24 cellular contexts compared by ENCODE assay signal in genomic region chr12:102694913-102695312, GRCh38.
"Had no signal": no experiment of that assay in that cellular context is flagged by ENCODE, and none has a peak within 500 bp of the region (broad histone marks: within the 10 kb centered on the region; RNA-seq: fewer than 3 reads in every experiment).

No MANE protein-coding gene starts in this region.

- DNase-seq: activated CD4-positive, alpha-beta T cell treated with anti-CD3 and anti-CD28 coated beads for 48 hours; activated CD4-positive, alpha-beta T cell treated with anti-CD3 and anti-CD28 coated beads, Interleukin-2, amount 50 U/mL, for 4 hours; activated CD4-positive, CD25-positive, alpha-beta regulatory T cell treated with anti-CD3 and anti-CD28 coated beads, Interleukin-2, amount 50 U/mL, for 72 hours; activated CD8-positive, alpha-beta memory T cell treated with anti-CD3 and anti-CD28 coated beads, Interleukin-2, amount 50 U/mL, for 48 hours; activated CD8-positive, alpha-beta T cell treated with anti-CD3 and anti-CD28 coated beads, Interleukin-2, amount 10 ng/mL, durations not matched to agents 7 days and 5 days; activated T-cell treated with anti-CD3 and anti-CD28 coated beads, Interleukin-2, amount 50 U/mL, for 1 hour; aorta; NCI-H1048; NCI-H146; NCI-H187 treated with DMSO at 0.1 percent for 48 hours; NCI-H2081 treated with DMSO at 0.1 percent for 48 hours; NCI-H446; NCI-H524; PC-3; SHP77; T-helper 9 cell had no signal

- H3K4me1 Mint-ChIP-seq: activated naive CD4-positive, alpha-beta T cell treated with anti-CD3 and anti-CD28 coated beads, Interleukin-2, amount 50 U/mL, for 24 hours; central memory CD8-positive, alpha-beta T cell had no signal

- FAIRE-seq: bronchial epithelial cell, RCC 7860 had no signal

- H3K27ac Mint-ChIP-seq: activated CD8-positive, alpha-beta T cell treated with anti-CD3 and anti-CD28 coated beads, Interleukin-2, amount 10 ng/mL, durations not matched to agents 7 days and 5 days; activated naive CD4-positive, alpha-beta T cell treated with anti-CD3 and anti-CD28 coated beads, Interleukin-2, amount 50 U/mL, for 24 hours; T-helper 1 cell treated with Interleukin-12 subunit alpha and Interleukin-12 subunit beta and Interleukin-4 antibody, amounts not matched to agents 30 μg/mL and 1 μg/mL, for 36 hours; WTC11 had no signal

- H3K36me3 Mint-ChIP-seq: activated naive CD4-positive, alpha-beta T cell treated with anti-CD3 and anti-CD28 coated beads, Interleukin-2, amount 50 U/mL, for 24 hours; WTC11 had no signal

- H3K4me3 Mint-ChIP-seq: activated CD8-positive, alpha-beta T cell treated with anti-CD3 and anti-CD28 coated beads, Interleukin-2, amount 10 ng/mL, durations not matched to agents 7 days and 5 days; activated naive CD4-positive, alpha-beta T cell treated with anti-CD3 and anti-CD28 coated beads, Interleukin-2, amount 50 U/mL, for 24 hours; central memory CD8-positive, alpha-beta T cell; T-helper 1 cell treated with Interleukin-12 subunit alpha and Interleukin-12 subunit beta and Interleukin-4 antibody, amounts not matched to agents 30 μg/mL and 1 μg/mL, for 36 hours; WTC11 had no signal

- H3K4me1 ChIP-seq: SJSA1 had no signal

- H3K36me3 ChIP-seq: SJSA1 had no signal

- H3K27me3 ChIP-seq: SJSA1 had no signal

- H3K9me3 ChIP-seq: SJSA1 had no signal

- H3K4me3 ChIP-seq: SJSA1 had no signal

- H3K27ac ChIP-seq: SJSA1 had no signal

- ATAC-seq: activated CD8-positive, alpha-beta T cell treated with anti-CD3 and anti-CD28 coated beads, Interleukin-2, amount 10 ng/mL, durations not matched to agents 7 days and 5 days; PC-3; SK-N-SH treated with all-trans-retinoic acid at 6 μM for 48 hours; WTC11 had no signal
